32 cellular contexts compared by ENCODE assay signal in the genomic region with DNA sequence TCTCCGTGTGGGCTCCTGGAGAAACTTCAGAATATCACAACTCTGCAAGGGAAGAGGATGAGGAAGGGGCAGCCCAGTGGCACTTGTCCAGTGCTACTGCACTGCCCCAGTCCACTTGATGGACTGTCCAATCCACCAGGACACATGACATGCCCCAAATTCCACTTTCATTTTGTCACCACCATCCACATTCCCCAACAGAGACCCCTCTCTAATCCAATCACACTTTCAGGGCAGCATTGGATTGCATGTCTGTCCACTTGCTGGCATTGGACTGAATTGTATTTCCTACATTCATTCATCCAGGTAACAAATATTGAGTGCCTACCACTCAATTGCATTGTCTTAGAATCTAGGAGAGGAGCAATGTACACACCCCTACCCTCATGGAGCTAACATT. TPM values are rescaled to one million over a fixed set of nuclear protein-coding genes. Genes with fewer than 3 reads are reported as not detected.
A peak's percentile ranks its signal among the peaks of the same experiment; 100 is the strongest.
DNase-seq lines count a peak whose midpoint lies in the region; ATAC-seq, FAIRE-seq and TF ChIP-seq lines count a peak whose summit lies in the region.
"Had no signal": no experiment of that assay in that cellular context is flagged by ENCODE, and none has a peak within 500 bp of the region (broad histone marks: within the 10 kb centered on the region; RNA-seq: fewer than 3 reads in every experiment).

No MANE protein-coding gene starts in this region.

- no peaks in the 10 kb centered on the region for H3K27me3 Mint-ChIP-seq in astrocyte (ENCODE audit: low read depth, unreplicated experiment)
- no peaks in the 10 kb centered on the region for H3K27me3 Mint-ChIP-seq in activated CD4-positive, alpha-beta T cell treated with anti-CD3 and anti-CD28 coated beads, Interleukin-2, amount 10 ng/mL, durations not matched to agents 7 days and 5 days

- H3K27ac ChIP-seq in mammary epithelial cell (ENCODE audit: insufficient read depth, low read depth, low read length) = no peak overlapping the region
- no peak overlapping the region for H3K27ac ChIP-seq in breast epithelium
- H3K27ac ChIP-seq in astrocyte (ENCODE audit: low read depth, low read length) = no peak overlapping the region
- peak overlapping the region in 3 of 5 donors; percentile 68 to 73 (median 71) for H3K27ac ChIP-seq in stomach
- H3K27ac ChIP-seq: BLaER1 had no signal

- no peak for TF ChIP-seq CTCF in mammary epithelial cell (conservative IDR thresholded peaks at IDR 0.05 in 1 of 2, IDR thresholded peaks at IDR 0.05 in 1 of 2; ENCODE audit: extremely low read depth in 1 of 2, insufficient read depth in 1 of 2, low read depth in 1 of 2, low read length in 2 of 2)
- TF ChIP-seq CTCF in breast epithelium (IDR thresholded peaks at IDR 0.05) = no peak
- TF ChIP-seq CTCF in astrocyte (IDR thresholded peaks at IDR 0.05; ENCODE audit: insufficient read depth, low read depth, low read length) = no peak
- no peak for TF ChIP-seq CTCF in stomach (IDR thresholded peaks at IDR 0.05)

- TF ChIP-seq POLR2A in breast epithelium (IDR thresholded peaks at IDR 0.05) (no peak), stomach (IDR thresholded peaks at IDR 0.05) (no peak)

- peak; percentile 18 for ATAC-seq in esophagus mucosa
- no peak for ATAC-seq in stimulated activated naive CD8-positive, alpha-beta T cell treated with anti-CD3 and anti-CD28 coated beads, Interleukin-15, Interleukin-2, amounts not matched to agents 100 U/mL and 50 U/mL, for 24 hours

- H3K4me1 Mint-ChIP-seq in astrocyte (ENCODE audit: low read depth, unreplicated experiment) = peaks cover 65% of the 10 kb centered on the region
- H3K4me1 Mint-ChIP-seq in activated CD4-positive, alpha-beta T cell treated with anti-CD3 and anti-CD28 coated beads, Interleukin-2, amount 10 ng/mL, durations not matched to agents 7 days and 5 days = peaks cover 11% of the 10 kb centered on the region
- H3K4me1 Mint-ChIP-seq: CD4-positive, alpha-beta memory T cell; CD8-positive, alpha-beta memory T cell had no signal

- intact Hi-C loops in mammary epithelial cell (cut with micrococcal nuclease) = no loop called here
- intact Hi-C loops in breast epithelium (cut with DNase I; ENCODE audit: low total_unique reads) = no loop called here
- intact Hi-C loops in stomach (cut with DNase I; ENCODE audit: low total_unique reads) = no loop called here

- BruUV-seq in mammary epithelial cell (replicated peaks; lab: Mats Ljungman, UMichigan) = no TSS peak

- H4K20me1 ChIP-seq in mammary epithelial cell (ENCODE audit: insufficient read depth, low read length) (no peaks in the 10 kb centered on the region), astrocyte (ENCODE audit: insufficient read depth, low read length) (peaks cover 24% of the 10 kb centered on the region)

- peak overlapping the region; percentile 72 for H3K27ac Mint-ChIP-seq in astrocyte (ENCODE audit: unreplicated experiment)
- no peak overlapping the region for H3K27ac Mint-ChIP-seq in activated CD4-positive, alpha-beta T cell treated with anti-CD3 and anti-CD28 coated beads, Interleukin-2, amount 10 ng/mL, durations not matched to agents 7 days and 5 days
- H3K27ac Mint-ChIP-seq: CD4-positive, CD25-positive, alpha-beta regulatory T cell; CD8-positive, alpha-beta memory T cell had no signal

- H3K36me3 Mint-ChIP-seq in astrocyte (ENCODE audit: low read depth, unreplicated experiment) = peaks cover 34% of the 10 kb centered on the region
- peaks cover 37% of the 10 kb centered on the region for H3K36me3 Mint-ChIP-seq in activated CD4-positive, alpha-beta T cell treated with anti-CD3 and anti-CD28 coated beads, Interleukin-2, amount 10 ng/mL, durations not matched to agents 7 days and 5 days (ENCODE audit: low read depth)
- H3K36me3 Mint-ChIP-seq: CD8-positive, alpha-beta memory T cell had no signal

- H3K9ac ChIP-seq in mammary epithelial cell (ENCODE audit: insufficient read depth, low read length) (no peak overlapping the region), astrocyte (ENCODE audit: low read length) (no peak overlapping the region)
- H3K9ac ChIP-seq: BLaER1 had no signal

- CTCF ChIA-PET in mammary epithelial cell (lab: Charles Lee; ENCODE audit: low non-redundant PET) = interaction anchor here (0.6 kb wide), 1 partner anchor 20 kb away, joined by 3 read pairs; no protein-coding TSS in a partner anchor
- CTCF ChIA-PET in activated CD4-positive, alpha-beta T cell treated with anti-CD3 and anti-CD28 coated beads, Interleukin-2, amount 10 ng/mL, durations not matched to agents 7 days and 5 days (lab: Charles Lee) = interaction anchor here (0.7 to 2.5 kb wide), 2 partner anchors 15 to 87 kb away, joined by 4 to 8 read pairs; a partner anchor contains a TSS

- H3K9me3 Mint-ChIP-seq in astrocyte (ENCODE audit: unreplicated experiment) = no peaks in the 10 kb centered on the region
- H3K9me3 Mint-ChIP-seq in activated CD4-positive, alpha-beta T cell treated with anti-CD3 and anti-CD28 coated beads, Interleukin-2, amount 10 ng/mL, durations not matched to agents 7 days and 5 days = no peaks in the 10 kb centered on the region
- H3K9me3 Mint-ChIP-seq: CD4-positive, alpha-beta memory T cell; CD4-positive, CD25-positive, alpha-beta regulatory T cell; CD8-positive, alpha-beta memory T cell had no signal

- H3K79me2 ChIP-seq in mammary epithelial cell (ENCODE audit: insufficient read depth, low read length) = peaks cover 12% of the 10 kb centered on the region
- H3K79me2 ChIP-seq in astrocyte (ENCODE audit: insufficient read depth, low read length) = peaks cover 11% of the 10 kb centered on the region

- dilution Hi-C loops in mammary epithelial cell (cut with HindIII; ENCODE audit: low sequenced_read_pairs) = no loop called here

- H2AFZ ChIP-seq in mammary epithelial cell (ENCODE audit: low read depth, low read length) = no peak overlapping the region
- H2AFZ ChIP-seq in astrocyte (ENCODE audit: low read depth, low read length) = no peak overlapping the region

- no peak overlapping the region for H3K4me3 Mint-ChIP-seq in astrocyte (ENCODE audit: unreplicated experiment)
- H3K4me3 Mint-ChIP-seq in activated CD4-positive, alpha-beta T cell treated with anti-CD3 and anti-CD28 coated beads, Interleukin-2, amount 10 ng/mL, durations not matched to agents 7 days and 5 days = no peak overlapping the region
- H3K4me3 Mint-ChIP-seq: CD14-positive monocyte; CD4-positive, alpha-beta memory T cell; CD4-positive, CD25-positive, alpha-beta regulatory T cell; CD8-positive, alpha-beta memory T cell had no signal

- 100% methylated on average over 1 of the region's 1 CpG for WGBS in mammary epithelial cell (ENCODE audit: low coverage, missing lambda C conversion rate)
- WGBS in stomach, 5 donors = 72 to 93% (median 87%) methylated on average over 1 of the region's 1 CpG

- DNase-seq in mammary epithelial cell = peak; percentile 41
- no peak for DNase-seq in breast epithelium (ENCODE audit: low spot score in 2 of 2)
- no peak for DNase-seq in astrocyte (ENCODE audit: low read depth)
- DNase-seq in stomach = no peak
- no peak for DNase-seq in stimulated activated naive CD8-positive, alpha-beta T cell treated with anti-CD3 and anti-CD28 coated beads, Interleukin-15, Interleukin-2, amounts not matched to agents 100 U/mL and 50 U/mL, for 24 hours
- DNase-seq in activated CD4-positive, alpha-beta T cell treated with anti-CD3 and anti-CD28 coated beads, Interleukin-2, amount 10 ng/mL, durations not matched to agents 7 days and 5 days = no peak
- DNase-seq in SIG-M5 (lab: John Stamatoyannopoulos, UW) = no peak
- DNase-seq: 8988T; ACHN; BE2C; C1 segment of cervical spinal cord; CD4-positive, alpha-beta memory T cell; CD4-positive, CD25-positive, alpha-beta regulatory T cell; CD8-positive, alpha-beta memory T cell; COR-L47; DMS 273 treated with DMSO at 0.1 percent for 48 hours; DMS153; DMS53; DMS79; DND-41; EL; GF-D8 had no signal

- in situ Hi-C loops in mammary epithelial cell (cut with MboI; ENCODE audit: low sequenced_read_pairs in 2 of 2) = no loop called here

- H3K27me3 ChIP-seq in mammary epithelial cell (ENCODE audit: insufficient read depth, low read length) (no peaks in the 10 kb centered on the region), breast epithelium (no peaks in the 10 kb centered on the region), astrocyte (ENCODE audit: insufficient read depth, low read length) (no peaks in the 10 kb centered on the region), stomach (no peaks in the 10 kb centered on the region)
- H3K27me3 ChIP-seq: BE2C, BLaER1 had no signal

- TF ChIP-seq EP300 in stomach (IDR thresholded peaks at IDR 0.05) = no peak

- no peak overlapping the region for H3K4me3 ChIP-seq in mammary epithelial cell (replicated peaks in 1 of 3; ENCODE audit: insufficient read depth in 1 of 3, low read depth in 2 of 3, low read length in 3 of 3)
- H3K4me3 ChIP-seq in breast epithelium = no peak overlapping the region
- no peak overlapping the region for H3K4me3 ChIP-seq in astrocyte (ENCODE audit: insufficient read depth, low read depth, low read length)
- no peak overlapping the region for H3K4me3 ChIP-seq in stomach
- H3K4me3 ChIP-seq: BLaER1 had no signal

- FAIRE-seq in astrocyte (lab: Jason Lieb, UNC) = no peak
- FAIRE-seq: A204.1, GM12891, GM19239 had no signal

- no peaks in the 10 kb centered on the region for H3K4me1 ChIP-seq in mammary epithelial cell (ENCODE audit: insufficient read depth, low read length)
- H3K4me1 ChIP-seq in breast epithelium = no peaks in the 10 kb centered on the region
- peaks cover 9% of the 10 kb centered on the region for H3K4me1 ChIP-seq in astrocyte (ENCODE audit: insufficient read depth, low read length)
- H3K4me1 ChIP-seq in stomach = peaks cover 33 to 77% (median 56%) of the 10 kb centered on the region in 4 donors
- H3K4me1 ChIP-seq: BE2C had no signal

- H3K36me3 ChIP-seq in mammary epithelial cell (ENCODE audit: insufficient read depth, low read length) (peaks cover 30% of the 10 kb centered on the region), breast epithelium (no peaks in the 10 kb centered on the region), astrocyte (ENCODE audit: insufficient read depth, low read length) (peaks cover 35% of the 10 kb centered on the region), stomach (peaks cover 17 to 39% (median 37%) of the 10 kb centered on the region in 4 donors)
- H3K36me3 ChIP-seq: BE2C had no signal

- H3K4me2 ChIP-seq in mammary epithelial cell (ENCODE audit: insufficient read depth, low read depth, low read length) = no peak overlapping the region
- H3K4me2 ChIP-seq in astrocyte (ENCODE audit: low read length) = no peak overlapping the region
- H3K4me2 ChIP-seq: BLaER1 had no signal

- POLR2A ChIA-PET in activated CD4-positive, alpha-beta T cell treated with anti-CD3 and anti-CD28 coated beads, Interleukin-2, amount 10 ng/mL, durations not matched to agents 7 days and 5 days (lab: Charles Lee) = no interaction called here

- H3K9me3 ChIP-seq in mammary epithelial cell (replicated peaks; ENCODE audit: insufficient read depth, low read length) (no peaks in the 10 kb centered on the region), breast epithelium (no peaks in the 10 kb centered on the region), astrocyte (ENCODE audit: insufficient read depth, low read depth, low read length) (no peaks in the 10 kb centered on the region), stomach (no peaks in the 10 kb centered on the region)
- H3K9me3 ChIP-seq: BE2C, BLaER1 had no signal

RNA-seq across cellular contexts. Expression of a gene that starts 14.8 kb away (rescaled TPM):
- total RNA-seq in mammary epithelial cell (100 to 1,000 TPM in 1 of 2 donors, 10 to 100 TPM in 1; 32.5 to 116 TPM), breast epithelium (10 to 100 TPM in 2 of 3 donors, 1 to 10 TPM in 1; 4.3 to 22.9 (median 13.5) TPM), astrocyte (257 and 272 TPM in 2 replicates), esophagus mucosa (62.1 TPM), stomach (10 to 100 TPM in 3 of 5 donors, 1 to 10 TPM in 2; 1.2 to 39.8 (median 27.7) TPM)
- polyA plus RNA-seq in mammary epithelial cell (31.9 TPM), stomach (10 to 100 TPM in 2 of 3 donors, 1 to 10 TPM in 1; 8.5 to 15.0 (median 11.8) TPM)
- 38.5 TPM for polyA minus RNA-seq in mammary epithelial cell
- 10 to 100 TPM; 13.7 to 15.4 TPM for total RNA-seq in activated CD4-positive, alpha-beta T cell treated with anti-CD3 and anti-CD28 coated beads, Interleukin-2, amount 10 ng/mL, durations not matched to agents 7 days and 5 days
- polyA plus RNA-seq: CD4-positive, CD25-positive, alpha-beta regulatory T cell; CD8-positive, alpha-beta memory T cell had no signal

RNA-seq across cellular contexts. Expression of a gene that starts 28.4 kb away (rescaled TPM):
- total RNA-seq in mammary epithelial cell (under 1 TPM; under 0.01 to 0.54 TPM), breast epithelium (not detected), astrocyte (0.25 TPM in 1 of 2 replicates, not detected in the other), esophagus mucosa (0.08 TPM), stomach (not detected)
- polyA plus RNA-seq in mammary epithelial cell (0.07 TPM), stomach (under 1 TPM in 1 of 3 donors, not detected in 2; 0.30 TPM)
- not detected for polyA minus RNA-seq in mammary epithelial cell
- total RNA-seq in activated CD4-positive, alpha-beta T cell treated with anti-CD3 and anti-CD28 coated beads, Interleukin-2, amount 10 ng/mL, durations not matched to agents 7 days and 5 days = under 1 TPM; 0.35 to 0.44 TPM
- total RNA-seq: A673; CD4-positive, alpha-beta memory T cell; CD4-positive, CD25-positive, alpha-beta regulatory T cell; CD8-positive, alpha-beta memory T cell; Daoy; G401 had no signal
- polyA plus RNA-seq: AG04450; CD14-positive monocyte; CD4-positive, alpha-beta memory T cell; CD4-positive, CD25-positive, alpha-beta regulatory T cell; CD8-positive, alpha-beta memory T cell had no signal

RNA-seq across cellular contexts. Expression of a gene that starts 28.7 kb away (rescaled TPM):
- total RNA-seq in mammary epithelial cell (10 to 100 TPM; 64.0 to 65.0 TPM), breast epithelium (10 to 100 TPM; 72.2 to 93.4 (median 86.3) TPM), astrocyte (199 and 202 TPM in 2 replicates), esophagus mucosa (33.5 TPM), stomach (100 to 1,000 TPM in 2 of 5 donors, 10 to 100 TPM in 3; 28.6 to 137 (median 52.1) TPM)
- polyA plus RNA-seq in mammary epithelial cell (92.4 TPM), stomach (10 to 100 TPM; 70.7 to 88.0 (median 77.8) TPM)
- 130 TPM for polyA minus RNA-seq in mammary epithelial cell
- total RNA-seq in activated CD4-positive, alpha-beta T cell treated with anti-CD3 and anti-CD28 coated beads, Interleukin-2, amount 10 ng/mL, durations not matched to agents 7 days and 5 days = 10 to 100 TPM; 60.8 to 70.5 TPM

Comparison
In these comparisons a context has a peak if more than half of its experiments do, and no peak if none do; other contexts are left out.
1. H3K27ac ChIP-seq: peak in stomach (3 of 5); none in mammary epithelial cell (single experiment), breast epithelium (0 of 2) and astrocyte (single experiment).